Comparison of ENCODE assay signal across 8 cellular contexts in genomic region chr20:36754656-36755222, GRCh38. TPM values are rescaled to one million over a fixed set of nuclear protein-coding genes. Genes with fewer than 3 reads are reported as not detected.
DNase-seq lines count a peak whose midpoint lies in the region; ATAC-seq and TF ChIP-seq lines count a peak whose summit lies in the region.

No MANE protein-coding gene starts in this region.

- no peaks in the 10 kb centered on the region for H3K9me3 ChIP-seq in MM.1S (replicated peaks; ENCODE audit: insufficient read depth, low read length)
- no peaks in the 10 kb centered on the region for H3K9me3 ChIP-seq in SK-N-SH

- H3K36me3 ChIP-seq in MM.1S (replicated peaks; ENCODE audit: insufficient read depth, low read length) (peaks cover 7% of the 10 kb centered on the region; the same call in 1 of the 2 replicates), SK-N-SH (replicated peaks in 1 of 2; ENCODE audit: control insufficient read depth in 1 of 2, insufficient read depth in 2 of 2, low read length in 1 of 2) (peaks cover 11 to 44% of the 10 kb centered on the region in 2 experiments)

- in situ Hi-C loops in astrocyte of the spinal cord (cut with HindIII; ENCODE audit: low sequenced_read_pairs): no loop called here

- no peak for TF ChIP-seq EP300 in SK-N-SH (IDR thresholded peaks at IDR 0.05; ENCODE audit: borderline replicate concordance in 1 of 2, low read depth in 1 of 2, low read length in 1 of 2)

- H4K20me1 ChIP-seq in MM.1S (ENCODE audit: insufficient read depth, low read length): no peaks in the 10 kb centered on the region
- H4K20me1 ChIP-seq in SK-N-SH (ENCODE audit: insufficient read depth): no peaks in the 10 kb centered on the region

- 7% methylated on average over 2 of the region's 2 CpGs for WGBS in SK-N-SH (ENCODE audit: low lambda C conversion rate)

- H3K9ac ChIP-seq in MM.1S (ENCODE audit: low read length): no peak overlapping the region
- H3K9ac ChIP-seq in SK-N-SH: no peak overlapping the region

- ATAC-seq in sciatic nerve (peak; percentile 82), HG02970 (IDR thresholded peaks at IDR 0.05; ENCODE audit: low FRiP score, unreplicated experiment) (no peak), HG03095 (IDR thresholded peaks at IDR 0.05; ENCODE audit: unreplicated experiment) (no peak)

- H3K4me2 ChIP-seq in MM.1S (ENCODE audit: low read depth, low read length): no peak overlapping the region
- no peak overlapping the region for H3K4me2 ChIP-seq in SK-N-SH

- TF ChIP-seq CTCF in MM.1S (IDR thresholded peaks at IDR 0.05; ENCODE audit: low read length) (peak; percentile 63), SK-N-SH (IDR thresholded peaks at IDR 0.05) (peak; percentile 76), astrocyte of the spinal cord (IDR thresholded peaks at IDR 0.05; ENCODE audit: low read depth, low read length) (peak; percentile 86)

- H3K4me3 ChIP-seq in MM.1S (ENCODE audit: low read length) (no peak overlapping the region), SK-N-SH (ENCODE audit: low read depth in 2 of 2, low read length in 1 of 2) (no peak overlapping the region), astrocyte of the spinal cord (ENCODE audit: low read depth, low read length) (no peak overlapping the region)

- H2AFZ ChIP-seq in MM.1S (ENCODE audit: low read length) (no peak overlapping the region), SK-N-SH (ENCODE audit: low read depth) (no peak overlapping the region)

- TF ChIP-seq RAD21 in SK-N-SH (IDR thresholded peaks at IDR 0.05; ENCODE audit: low read length): peak; percentile 87

- H3K27me3 ChIP-seq in MM.1S (replicated peaks; ENCODE audit: insufficient read depth, low read length) (no peaks in the 10 kb centered on the region), SK-N-SH (ENCODE audit: insufficient read depth) (no peaks in the 10 kb centered on the region)

- H3K79me2 ChIP-seq in MM.1S (ENCODE audit: low read length) (no peaks in the 10 kb centered on the region), SK-N-SH (ENCODE audit: insufficient read depth) (no peaks in the 10 kb centered on the region)

- CTCF ChIA-PET in SK-N-SH (lab: Yijun Ruan, JAX): interaction anchor here (0.6 to 3.5 kb wide), 35 partner anchors 10 to 195 kb away, joined by 3 to 40 read pairs (median 4); partner anchors contain the start of genes DSN1, NDRG3 and RAB5IF

- DNase-seq in GF-D8 (lab: John Stamatoyannopoulos, UW) (peak; percentile 21), MM.1S (peak; percentile 59), SK-N-SH (peak; percentile 71), astrocyte of the spinal cord (ENCODE audit: low read depth, low spot score) (peak; percentile 74), hippocampal formation (lab: John Stamatoyannopoulos, UW) (peak; percentile 16 to 75), sciatic nerve (ENCODE audit: low spot score) (no peak)

- H3K9me2 ChIP-seq in MM.1S (replicated peaks; ENCODE audit: insufficient read depth, low read length): no peaks in the 10 kb centered on the region
- H3K9me2 ChIP-seq in SK-N-SH: no peaks in the 10 kb centered on the region

- no peaks in the 10 kb centered on the region for H3F3A ChIP-seq in MM.1S (ENCODE audit: insufficient read depth, low read length)
- H3F3A ChIP-seq in SK-N-SH (replicated peaks; ENCODE audit: insufficient read depth): peaks cover 24% of the 10 kb centered on the region

- peaks cover 12% of the 10 kb centered on the region for H3K4me1 ChIP-seq in MM.1S (ENCODE audit: low read length)
- H3K4me1 ChIP-seq in SK-N-SH (ENCODE audit: control insufficient read depth in 1 of 2, insufficient read depth in 2 of 2, low read depth in 1 of 2, low read length in 1 of 2): no peaks in the 10 kb centered on the region

- POLR2A ChIA-PET in SK-N-SH (lab: Yijun Ruan, JAX): interaction anchor here (0.9 kb wide), 1 partner anchor 149 kb away, joined by 3 read pairs; the partner anchor contains the start of gene RAB5IF

- H3K27ac ChIP-seq in MM.1S (ENCODE audit: low read length) (no peak overlapping the region), SK-N-SH (ENCODE audit: low read depth in 2 of 2, low read length in 1 of 2) (peak overlapping the region in 1 of 2 experiments; percentile 14; a peak in 1 of 4 replicates)

- intact Hi-C loops in sciatic nerve (cut with DNase I): no loop called here

TF ChIP-seq in SK-N-SH, 30 proteins besides CTCF, POLR2A, EP300 and RAD21:
- TF ChIP-seq TCF12 (IDR thresholded peaks at IDR 0.05) (no peak), IRF3 (IDR thresholded peaks at IDR 0.05; ENCODE audit: low read depth, low read length) (no peak), JUND (IDR thresholded peaks at IDR 0.05) (no peak), FOXJ3 (CRISPR knock-in tag; IDR thresholded peaks at IDR 0.05) (no peak), SMC3 (IDR thresholded peaks at IDR 0.05; ENCODE audit: low read depth, low read length) (peak; percentile 82), RXRA (IDR thresholded peaks at IDR 0.05; ENCODE audit: borderline replicate concordance, low read depth) (no peak), CHD2 (IDR thresholded peaks at IDR 0.05; ENCODE audit: low read length, partially characterized antibody) (peak; percentile 39), USF2 (IDR thresholded peaks at IDR 0.05; ENCODE audit: borderline replicate concordance, low read depth, low read length) (no peak), GATA2 (CRISPR knock-in tag; IDR thresholded peaks at IDR 0.05) (no peak)

RNA-seq across cellular contexts. Expression of gene NDRG3, which starts 8.8 kb away (rescaled TPM):
- polyA plus RNA-seq in SK-N-SH (2012; rRNA removed): 20.5 and 25.4 TPM in 2 replicates
- polyA plus RNA-seq in SK-N-SH (2012; cell fraction: cytosol; rRNA removed): 25.0 and 27.4 TPM in 2 replicates
- polyA plus RNA-seq in SK-N-SH (2012; cell fraction: nucleus; rRNA removed): 16.5 and 25.6 TPM in 2 replicates
- 30.7 TPM for total RNA-seq in sciatic nerve

RNA-seq across cellular contexts. Expression of gene DSN1, which starts 18.8 kb away (rescaled TPM):
- polyA plus RNA-seq in SK-N-SH (2012; rRNA removed): 7.3 and 8.3 TPM in 2 replicates
- 8.8 and 9.2 TPM in 2 replicates for polyA plus RNA-seq in SK-N-SH (2012; cell fraction: cytosol; rRNA removed)
- polyA plus RNA-seq in SK-N-SH (2012; cell fraction: nucleus; rRNA removed): 5.8 and 8.2 TPM in 2 replicates
- total RNA-seq in sciatic nerve: 7.2 TPM
